ENCODE assay signal across 14 cellular contexts in genomic region chr15:100099976-100100375, GRCh38.
A peak's percentile ranks its signal among the peaks of the same experiment; 100 is the strongest.
DNase-seq lines count a peak whose midpoint lies in the region; ATAC-seq and TF ChIP-seq lines count a peak whose summit lies in the region.
"Had no signal": no experiment of that assay in that cellular context is flagged by ENCODE, and none has a peak within 500 bp of the region (broad histone marks: within the 10 kb centered on the region; RNA-seq: fewer than 3 reads in every experiment).

No MANE protein-coding gene starts in this region.

- no peak overlapping the region for H3K27ac ChIP-seq in transverse colon
- H3K27ac ChIP-seq: GM23248 had no signal

- peaks cover 1% of the 10 kb centered on the region for H3K4me1 Mint-ChIP-seq in activated CD8-positive, alpha-beta memory T cell treated with anti-CD3 and anti-CD28 coated beads, Interleukin-2, amount 10 ng/mL, durations not matched to agents 7 days and 5 days
- no peaks in the 10 kb centered on the region for H3K4me1 Mint-ChIP-seq in type B pancreatic cell (ENCODE audit: unreplicated experiment)
- H3K4me1 Mint-ChIP-seq: CD4-positive, CD25-positive, alpha-beta regulatory T cell; CD8-positive, alpha-beta memory T cell had no signal

- H3K36me3 Mint-ChIP-seq in activated CD8-positive, alpha-beta memory T cell treated with anti-CD3 and anti-CD28 coated beads, Interleukin-2, amount 10 ng/mL, durations not matched to agents 7 days and 5 days = no peaks in the 10 kb centered on the region
- H3K36me3 Mint-ChIP-seq in type B pancreatic cell = no peaks in the 10 kb centered on the region
- H3K36me3 Mint-ChIP-seq: CD8-positive, alpha-beta memory T cell had no signal

- no peak for TF ChIP-seq POLR2A in transverse colon (IDR thresholded peaks at IDR 0.05)

- H3K9me3 ChIP-seq in transverse colon = no peaks in the 10 kb centered on the region
- H3K9me3 ChIP-seq: BE2C, HAP-1 had no signal

- no peak for TF ChIP-seq CTCF in type B pancreatic cell (conservative IDR thresholded peaks at IDR 0.05)
- no peak for TF ChIP-seq CTCF in transverse colon (IDR thresholded peaks at IDR 0.05)

- peak; percentile 29 for DNase-seq in activated CD8-positive, alpha-beta memory T cell treated with anti-CD3 and anti-CD28 coated beads, Interleukin-2, amount 10 ng/mL, durations not matched to agents 7 days and 5 days
- DNase-seq in activated CD8-positive, alpha-beta memory T cell treated with anti-CD3 and anti-CD28 coated beads, Interleukin-2, amount 50 U/mL, for 48 hours = peak; percentile 33
- DNase-seq in mesenteric fat pad (ENCODE audit: low spot score) = peak; percentile 45
- peak; percentile 29 for DNase-seq in type B pancreatic cell (ENCODE audit: extremely low spot score, unreplicated experiment)
- no peak for DNase-seq in NCI-H82 treated with DMSO at 0.1 percent for 48 hours (lab: John Stamatoyannopoulos, UW; ENCODE audit: unreplicated experiment)
- no peak for DNase-seq in transverse colon
- DNase-seq: ACHN; BE2C; C1 segment of cervical spinal cord; CD4-positive, CD25-positive, alpha-beta regulatory T cell; CD8-positive, alpha-beta memory T cell; COR-L47; GM23248 had no signal

- H3K4me3 Mint-ChIP-seq in activated CD8-positive, alpha-beta memory T cell treated with anti-CD3 and anti-CD28 coated beads, Interleukin-2, amount 10 ng/mL, durations not matched to agents 7 days and 5 days = no peak overlapping the region
- no peak overlapping the region for H3K4me3 Mint-ChIP-seq in type B pancreatic cell
- H3K4me3 Mint-ChIP-seq: CD4-positive, CD25-positive, alpha-beta regulatory T cell; CD8-positive, alpha-beta memory T cell had no signal

- no peak overlapping the region for H3K4me3 ChIP-seq in transverse colon
- H3K4me3 ChIP-seq: GM23248, HAP-1 had no signal

- intact Hi-C loops in transverse colon (cut with DNase I; ENCODE audit: low total_unique reads) = no loop called here

- 56 to 92% methylated on average over 3 to 12 of the region's 12 CpGs for WGBS in transverse colon (ENCODE audit: low coverage in 1 of 2), 2 donors

- H3K27me3 ChIP-seq in transverse colon = no peaks in the 10 kb centered on the region
- H3K27me3 ChIP-seq: BE2C had no signal

- no peaks in the 10 kb centered on the region for H3K36me3 ChIP-seq in transverse colon
- H3K36me3 ChIP-seq: BE2C, HAP-1 had no signal

- no peaks in the 10 kb centered on the region for H3K9me3 Mint-ChIP-seq in activated CD8-positive, alpha-beta memory T cell treated with anti-CD3 and anti-CD28 coated beads, Interleukin-2, amount 10 ng/mL, durations not matched to agents 7 days and 5 days (ENCODE audit: low read depth)
- peaks cover 6% of the 10 kb centered on the region for H3K9me3 Mint-ChIP-seq in type B pancreatic cell
- H3K9me3 Mint-ChIP-seq: CD4-positive, CD25-positive, alpha-beta regulatory T cell; CD8-positive, alpha-beta memory T cell had no signal

- no peak for TF ChIP-seq EP300 in transverse colon (IDR thresholded peaks at IDR 0.05; ENCODE audit: low read depth)

- in situ Hi-C loops in transverse colon (cut with MboI; ENCODE audit: low pct_ligation_motif_present in 1 of 4, low pct_unique_long_range_greater_than_20kb in 1 of 4, low sequenced_read_pairs in 3 of 4) = no loop called here

- no peaks in the 10 kb centered on the region for H3K4me1 ChIP-seq in transverse colon
- H3K4me1 ChIP-seq: BE2C, HAP-1 had no signal

- CTCF ChIA-PET in activated CD8-positive, alpha-beta memory T cell treated with anti-CD3 and anti-CD28 coated beads, Interleukin-2, amount 10 ng/mL, durations not matched to agents 7 days and 5 days (lab: Charles Lee) = no interaction called here

- ATAC-seq in activated CD8-positive, alpha-beta memory T cell treated with anti-CD3 and anti-CD28 coated beads, Interleukin-2, amount 10 ng/mL, durations not matched to agents 7 days and 5 days = no peak

- no peak overlapping the region for H3K27ac Mint-ChIP-seq in activated CD8-positive, alpha-beta memory T cell treated with anti-CD3 and anti-CD28 coated beads, Interleukin-2, amount 10 ng/mL, durations not matched to agents 7 days and 5 days
- no peak overlapping the region for H3K27ac Mint-ChIP-seq in type B pancreatic cell
- H3K27ac Mint-ChIP-seq: CD4-positive, CD25-positive, alpha-beta regulatory T cell had no signal

- H3K27me3 Mint-ChIP-seq in activated CD8-positive, alpha-beta memory T cell treated with anti-CD3 and anti-CD28 coated beads, Interleukin-2, amount 10 ng/mL, durations not matched to agents 7 days and 5 days = no peaks in the 10 kb centered on the region
- H3K27me3 Mint-ChIP-seq in type B pancreatic cell = no peaks in the 10 kb centered on the region
- H3K27me3 Mint-ChIP-seq: CD4-positive, CD25-positive, alpha-beta regulatory T cell had no signal

Comparison
In these comparisons a context has a peak if more than half of its experiments do, and no peak if none do; other contexts are left out.
1. DNase-seq: peak in activated CD8-positive, alpha-beta memory T cell treated with anti-CD3 and anti-CD28 coated beads, Interleukin-2, amount 10 ng/mL, durations not matched to agents 7 days and 5 days (single experiment), activated CD8-positive, alpha-beta memory T cell treated with anti-CD3 and anti-CD28 coated beads, Interleukin-2, amount 50 U/mL, for 48 hours (single experiment), mesenteric fat pad (single experiment) and type B pancreatic cell (single experiment); none in NCI-H82 treated with DMSO at 0.1 percent for 48 hours (single experiment) and transverse colon (single experiment).